In genomic region chr2:119290859-119291587, GRCh38 we compare ENCODE assay signal across 8 cellular contexts.
A peak's percentile ranks its signal among the peaks of the same experiment; 100 is the strongest.
DNase-seq lines count a peak whose midpoint lies in the region; ATAC-seq and TF ChIP-seq lines count a peak whose summit lies in the region.

No MANE protein-coding gene starts in this region.

- H3K4me3 ChIP-seq in HCT116 (replicated peaks in 1 of 2; ENCODE audit: low read depth in 1 of 2, low read length in 2 of 2): no peak overlapping the region

- H3K9me3 Mint-ChIP-seq in activated CD4-positive, alpha-beta T cell treated with anti-CD3 and anti-CD28 coated beads for 36 hours (ENCODE audit: low read depth): no peaks in the 10 kb centered on the region

- no peaks in the 10 kb centered on the region for H3K79me2 ChIP-seq in HCT116 (ENCODE audit: insufficient read depth, low read length)

- no peak overlapping the region for H3K4me3 Mint-ChIP-seq in activated CD4-positive, alpha-beta T cell treated with anti-CD3 and anti-CD28 coated beads for 36 hours

- H3K36me3 Mint-ChIP-seq in activated CD4-positive, alpha-beta T cell treated with anti-CD3 and anti-CD28 coated beads for 36 hours (ENCODE audit: low read depth): peaks cover 3% of the 10 kb centered on the region

- H3K27ac ChIP-seq in HCT116 (ENCODE audit: low read depth, low read length): no peak overlapping the region

- no TSS peak for BruUV-seq in HCT116 (replicated peaks; lab: Mats Ljungman, UMichigan)

- TF ChIP-seq RAD21 in HCT116 (IDR thresholded peaks at IDR 0.05; ENCODE audit: low read depth): peak; percentile 98

- no peaks in the 10 kb centered on the region for H3K27me3 Mint-ChIP-seq in activated CD4-positive, alpha-beta T cell treated with anti-CD3 and anti-CD28 coated beads for 36 hours

- no peaks in the 10 kb centered on the region for H3K4me1 Mint-ChIP-seq in activated CD4-positive, alpha-beta T cell treated with anti-CD3 and anti-CD28 coated beads for 36 hours

- H3K9me2 ChIP-seq in HCT116 (ENCODE audit: insufficient read depth): no peaks in the 10 kb centered on the region

- peaks cover 0 to 9% of the 10 kb centered on the region in 2 experiments; a peak in 1 of 4 replicates for H3K4me1 ChIP-seq in HCT116 (ENCODE audit: control insufficient read depth in 1 of 2, insufficient read depth in 2 of 2, low read length in 2 of 2)

- H3K27ac Mint-ChIP-seq in activated CD4-positive, alpha-beta T cell treated with anti-CD3 and anti-CD28 coated beads for 36 hours: no peak overlapping the region

- intact Hi-C loops in HCT116 (cut with micrococcal nuclease): loop anchor here (1.0 to 10.0 kb wide), 6 partner anchors 57 to 409 kb away; no protein-coding TSS in a partner anchor
- intact Hi-C loops in activated CD4-positive, alpha-beta T cell treated with anti-CD3 and anti-CD28 coated beads for 36 hours (cut with DNase I, micrococcal nuclease): no loop called here

- H2AFZ ChIP-seq in HCT116 (ENCODE audit: low read depth, low read length, poor library complexity, severe bottlenecking): no peak overlapping the region

- no peaks in the 10 kb centered on the region for H3K27me3 ChIP-seq in HCT116 (ENCODE audit: insufficient read depth, low read length)

- ATAC-seq in HCT116 (peak; percentile 100), GM21619 (IDR thresholded peaks at IDR 0.05; ENCODE audit: unreplicated experiment) (no peak)
- no peak for ATAC-seq in activated CD4-positive, alpha-beta T cell treated with anti-CD3 and anti-CD28 coated beads for 36 hours

- POLR2A ChIA-PET in HCT116 (lab: Charles Lee): no interaction called here
- POLR2A ChIA-PET in activated CD4-positive, alpha-beta T cell treated with anti-CD3 and anti-CD28 coated beads for 36 hours (lab: Charles Lee): no interaction called here

- CTCF ChIA-PET in HCT116 (lab: Charles Lee): interaction anchor here (0.6 to 2.5 kb wide), 16 partner anchors 9 to 409 kb away, joined by 3 to 12 read pairs (median 4); no protein-coding TSS in a partner anchor
- CTCF ChIA-PET in activated CD4-positive, alpha-beta T cell treated with anti-CD3 and anti-CD28 coated beads for 36 hours (lab: Charles Lee): interaction anchor here (0.7 kb wide), 1 partner anchor 69 kb away, joined by 3 read pairs; no protein-coding TSS in a partner anchor

- H3K9me3 ChIP-seq in HCT116 (ENCODE audit: control insufficient read depth in 1 of 2, insufficient read depth in 1 of 2, low read depth in 1 of 2, low read length in 2 of 2): no peaks in the 10 kb centered on the region

- TF ChIP-seq POLR2A in HCT116 (IDR thresholded peaks at IDR 0.05; ENCODE audit: borderline replicate concordance, extremely low read depth, insufficient read depth, insufficient read length): no peak

- DNase-seq in D341Med (ENCODE audit: low spot score) (peak; percentile 79), HCT116 (ENCODE audit: low read depth, low spot score) (peak; percentile 69), NCI-H2107 (lab: John Stamatoyannopoulos, UW) (peak; percentile 29), ecto neural progenitor cell (ENCODE audit: low spot score) (peak; percentile 91), midbrain (lab: John Stamatoyannopoulos, UW) (peak; percentile 16)
- peak; percentile 12 for DNase-seq in activated CD4-positive, alpha-beta T cell treated with anti-CD3 and anti-CD28 coated beads for 36 hours
- peak; percentile 33 to 41 for DNase-seq in stimulated activated CD8-positive, alpha-beta memory T cell treated with anti-CD3 and anti-CD28 coated beads, Interleukin-7, amount 100 ng/mL, for 1 hour (ENCODE audit: low read depth in 2 of 2)

- H3K9ac ChIP-seq in HCT116 (ENCODE audit: low read length): no peak overlapping the region

- RAD21 ChIA-PET in HCT116 (lab: Charles Lee; ENCODE audit: low non-redundant PET in 1 of 2, low total read pairs in 2 of 2, uncharacterized antibody in 2 of 2, unreplicated experiment in 2 of 2): interaction anchor here (0.7 to 1.5 kb wide), 3 partner anchors 57 to 82 kb away, joined by 3 to 6 read pairs (median 4); partner anchors contain the start of gene STEAP3 (in 1 of the 2)

- peak; percentile 91 to 97 (median 92) for TF ChIP-seq CTCF in HCT116 (IDR thresholded peaks at IDR 0.05 in 2 of 3, conservative IDR thresholded peaks at IDR 0.05 in 1 of 3; ENCODE audit: borderline replicate concordance in 1 of 3, insufficient read depth in 1 of 3, low read depth in 2 of 3, low read length in 2 of 3)

- H3K36me3 ChIP-seq in HCT116 (ENCODE audit: control insufficient read depth in 1 of 2, insufficient read depth in 2 of 2, low read length in 2 of 2): no peaks in the 10 kb centered on the region

- peak overlapping the region; percentile 37 for H3K4me2 ChIP-seq in HCT116 (ENCODE audit: low read length)

- H4K20me1 ChIP-seq in HCT116 (ENCODE audit: insufficient read depth): no peaks in the 10 kb centered on the region

TF ChIP-seq in HCT116, 20 proteins besides CTCF, POLR2A, EP300 and RAD21:
- TF ChIP-seq CBX3 (IDR thresholded peaks at IDR 0.05; ENCODE audit: low read depth) (peak; percentile 49; the same call in 1 of the 2 replicates), TCF7L2 (IDR thresholded peaks at IDR 0.05; ENCODE audit: borderline replicate concordance, extremely low read depth, insufficient read depth, insufficient read length) (no peak), JUND (IDR thresholded peaks at IDR 0.05) (no peak), ZNF274 (IDR thresholded peaks at IDR 0.05; ENCODE audit: low read depth, low read length) (no peak), YY1 (IDR thresholded peaks at IDR 0.05; ENCODE audit: extremely low read depth, insufficient replicate concordance, low read depth, low read length) (peak; percentile 39), EGR1 (IDR thresholded peaks at IDR 0.05; ENCODE audit: low read depth) (no peak)

Comparison
In these comparisons a context has a peak if more than half of its experiments do, and no peak if none do; other contexts are left out.
1. DNase-seq: peak in every context shown above with its lines; median percentile 91 in ecto neural progenitor cell; 79 in D341Med; 69 in HCT116; 37 in stimulated activated CD8-positive, alpha-beta memory T cell treated with anti-CD3 and anti-CD28 coated beads, Interleukin-7, amount 100 ng/mL, for 1 hour; 29 in NCI-H2107; 16 in midbrain; 12 in activated CD4-positive, alpha-beta T cell treated with anti-CD3 and anti-CD28 coated beads for 36 hours.